In the genomic region with DNA sequence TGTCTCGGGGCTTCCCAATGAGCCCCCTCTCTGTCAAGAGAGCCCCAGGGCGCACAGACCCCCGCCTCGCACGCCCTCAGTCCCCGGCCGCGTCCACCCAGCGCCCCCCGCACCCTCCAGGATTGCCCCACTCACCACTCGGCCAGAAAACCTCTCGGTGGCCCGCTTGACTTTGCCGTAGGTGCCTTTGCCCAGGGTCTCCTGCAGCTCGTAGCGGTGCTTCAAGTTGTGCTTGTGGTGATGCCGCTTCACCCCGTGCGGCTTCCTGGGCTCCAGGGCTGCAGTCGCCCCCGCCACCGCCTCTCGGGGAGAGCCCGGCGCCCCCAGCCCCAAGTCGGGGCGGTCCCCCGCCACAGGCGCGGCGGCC, we compare ENCODE assay signal across 8 cellular contexts. TPM values are rescaled to one million over a fixed set of nuclear protein-coding genes. Genes with fewer than 3 reads are reported as not detected.
DNase-seq lines count a peak whose midpoint lies in the region; ATAC-seq, FAIRE-seq and TF ChIP-seq lines count a peak whose summit lies in the region.

No MANE protein-coding gene starts in this region.

- no peaks in the 10 kb centered on the region for H3K36me3 Mint-ChIP-seq in CD14-positive monocyte
- H3K36me3 Mint-ChIP-seq in natural killer cell treated with Interleukin-12 subunit alpha and Interleukin-12 subunit beta and Interleukin-15 and Interleukin-18, amount 100 ng/mL, for 72 hours, result peaks cover 8% of the 10 kb centered on the region

- peaks cover 0 to 7% (median 0%) of the 10 kb centered on the region in 4 experiments; a peak in 1 of 7 replicates for H3K27me3 ChIP-seq in H1 (replicated peaks in 1 of 4; ENCODE audit: control insufficient read depth in 3 of 4, extremely low read depth in 1 of 4, insufficient read depth in 3 of 4, low read length in 3 of 4)

- TF ChIP-seq RAD21 in H1 (IDR thresholded peaks at IDR 0.05 in 1 of 2, conservative IDR thresholded peaks at IDR 0.05 in 1 of 2; ENCODE audit: low read depth in 2 of 2, low read length in 2 of 2), result no peak

- peak overlapping the region; percentile 85 for H4K8ac ChIP-seq in H1 (ENCODE audit: extremely low read depth, insufficient read depth, low read length)

- H3K9ac ChIP-seq in H1 (replicated peaks in 1 of 4; ENCODE audit: extremely low read depth in 1 of 4, low read depth in 3 of 4, low read length in 3 of 4), result peak overlapping the region; percentile 46 to 94 (median 81); a peak in 6 of 7 replicates

- 0 out of 2 replicates have a peak overlapping the region, but pooled peaks have one; percentile 25 for H2BK5ac ChIP-seq in H1 (ENCODE audit: low read depth, low read length)

- H3K9me3 Mint-ChIP-seq in CD14-positive monocyte, result peaks cover 0 to 11% (median 5%) of the 10 kb centered on the region in 7 donors
- no peaks in the 10 kb centered on the region for H3K9me3 Mint-ChIP-seq in natural killer cell treated with Interleukin-12 subunit alpha and Interleukin-12 subunit beta and Interleukin-15 and Interleukin-18, amount 100 ng/mL, for 72 hours

- H3K23ac ChIP-seq in H1 (ENCODE audit: insufficient read length), result no peak overlapping the region

- no peak for FAIRE-seq in H1 (lab: Jason Lieb, UNC)

- WGBS in H1 (ENCODE audit: extremely low coverage in 1 of 2, insufficient coverage in 1 of 2, insufficient read length in 1 of 2, insufficient replicate concordance in 2 of 2, low coverage in 1 of 2, low lambda C conversion rate in 2 of 2, missing lambda C conversion rate in 1 of 2), 2 experiments, result 0% methylated on average over 19 of the region's 31 CpGs; no CpG with 5 or more reads in 1 of the 2 experiments

- no peaks in the 10 kb centered on the region for H4K20me1 ChIP-seq in H1 (replicated peaks in 1 of 2; ENCODE audit: control insufficient read depth in 1 of 2, insufficient read depth in 2 of 2, low read length in 2 of 2)

- peak overlapping the region; percentile 87 to 88 for H3K4me2 ChIP-seq in H1 (ENCODE audit: insufficient read depth in 1 of 2, low read depth in 2 of 2, low read length in 2 of 2)

- peaks cover 0 to 71% of the 10 kb centered on the region in 2 experiments; a peak in 2 of 4 replicates for H3K79me2 ChIP-seq in H1 (ENCODE audit: control insufficient read depth in 1 of 2, insufficient read depth in 2 of 2, low read length in 2 of 2)

- no peaks in the 10 kb centered on the region for H3K36me3 ChIP-seq in H1 (ENCODE audit: control insufficient read depth in 2 of 4, insufficient read depth in 4 of 4, low read length in 3 of 4)

- no peak overlapping the region for H3K4ac ChIP-seq in H1 (replicated peaks; ENCODE audit: insufficient read length, low read depth, low read length)

- no peak for TF ChIP-seq CTCF in CD14-positive monocyte (IDR thresholded peaks at IDR 0.05)
- no peak for TF ChIP-seq CTCF in H1 (IDR thresholded peaks at IDR 0.05; ENCODE audit: control extremely low read depth in 1 of 3, insufficient read depth in 1 of 3, low read depth in 1 of 3, low read length in 3 of 3)

- H2BK15ac ChIP-seq in H1 (ENCODE audit: low read length), result peak overlapping the region; percentile 6; the same call in 1 of the 2 replicates

- no peak overlapping the region for H3K14ac ChIP-seq in H1 (ENCODE audit: insufficient read length)

- H3K4me3 Mint-ChIP-seq in CD14-positive monocyte, result peak overlapping the region; percentile 21 to 76
- peak overlapping the region; percentile 84 for H3K4me3 Mint-ChIP-seq in natural killer cell treated with Interleukin-12 subunit alpha and Interleukin-12 subunit beta and Interleukin-15 and Interleukin-18, amount 100 ng/mL, for 72 hours

- no peak overlapping the region for H2BK20ac ChIP-seq in H1 (ENCODE audit: low read length)

- intact Hi-C loops in CD14-positive monocyte (cut with micrococcal nuclease), result loop anchor here in 1 of 2 donors (10.0 kb wide), 1 partner anchor 433 kb away; no protein-coding TSS in a partner anchor

- no peak overlapping the region for H2BK120ac ChIP-seq in H1 (replicated peaks; ENCODE audit: low read depth, low read length)

- H3K9me3 ChIP-seq in H1 (ENCODE audit: insufficient read depth in 2 of 2, low read depth in 1 of 2, low read length in 1 of 2), result no peaks in the 10 kb centered on the region

- peaks cover 5% of the 10 kb centered on the region for H3K4me1 Mint-ChIP-seq in CD14-positive monocyte
- H3K4me1 Mint-ChIP-seq in natural killer cell treated with Interleukin-12 subunit alpha and Interleukin-12 subunit beta and Interleukin-15 and Interleukin-18, amount 100 ng/mL, for 72 hours (ENCODE audit: low read depth in 2 of 2), result peaks cover 16 to 45% of the 10 kb centered on the region in 2 donors

- no peak overlapping the region for H2BK12ac ChIP-seq in H1 (ENCODE audit: low read depth, low read length)

- no peak for TF ChIP-seq EP300 in H1 (IDR thresholded peaks at IDR 0.05; ENCODE audit: borderline replicate concordance in 1 of 2, low read depth in 2 of 2, low read length in 2 of 2)

- H2AFZ ChIP-seq in H1 (ENCODE audit: low read length), result no peak overlapping the region

- peak in 1 of 2 donors; percentile 6 for ATAC-seq in natural killer cell treated with Interleukin-12 subunit alpha and Interleukin-12 subunit beta and Interleukin-15 and Interleukin-18, amount 100 ng/mL, for 72 hours
- ATAC-seq in GM18907 (IDR thresholded peaks at IDR 0.05; ENCODE audit: unreplicated experiment), result no peak
- no peak for ATAC-seq in GM18870 (IDR thresholded peaks at IDR 0.05; ENCODE audit: unreplicated experiment)

- 0 out of 2 replicates have a peak overlapping the region, but pooled peaks have one; percentile 88 for H3K27ac ChIP-seq in H1 (ENCODE audit: low read depth, low read length)

- no peak overlapping the region for H4K91ac ChIP-seq in H1 (replicated peaks; ENCODE audit: insufficient read length, low read length)

- no peak for TF ChIP-seq POLR2A in H1 (IDR thresholded peaks at IDR 0.05; ENCODE audit: control extremely low read depth in 1 of 2, low read depth in 2 of 2, low read length in 2 of 2)

- peak overlapping the region; percentile 76 to 80 (median 78) for H3K4me3 ChIP-seq in H1 (ENCODE audit: extremely low read depth in 1 of 4, insufficient read depth in 2 of 4, low read depth in 3 of 4, low read length in 4 of 4)

- H4K5ac ChIP-seq in H1 (ENCODE audit: insufficient read length, low read depth, low read length), result no peak overlapping the region

- POLR2A ChIA-PET in H1 (lab: Charles Lee; ENCODE audit: partially characterized antibody), result interaction anchor here (0.5 to 3.1 kb wide), 14 partner anchors 9 to 432 kb away, joined by 3 to 27 read pairs (median 4); no protein-coding TSS in a partner anchor

- peaks cover 16% of the 10 kb centered on the region for H3K23me2 ChIP-seq in H1 (ENCODE audit: low read depth, low read length)

- peaks cover 7% of the 10 kb centered on the region; the same call in 1 of the 2 replicates for H3K79me1 ChIP-seq in H1 (ENCODE audit: low read depth, low read length)

- peak overlapping the region; percentile 48; the same call in 1 of the 2 replicates for H3K18ac ChIP-seq in H1 (ENCODE audit: extremely low read depth, low read length)

- no peak overlapping the region for H2AK5ac ChIP-seq in H1 (ENCODE audit: low read depth, low read length)

- CTCF ChIA-PET in H1 (lab: Charles Lee; ENCODE audit: partially characterized antibody), result interaction anchor here (0.6 to 6.5 kb wide), 7 partner anchors 10 to 707 kb away, joined by 3 to 60 read pairs (median 4); no protein-coding TSS in a partner anchor

- H3K56ac ChIP-seq in H1 (replicated peaks; ENCODE audit: insufficient read length, low read depth, low read length), result no peak overlapping the region

- H3K4me1 ChIP-seq in H1 (replicated peaks in 1 of 4; ENCODE audit: control insufficient read depth in 3 of 4, insufficient read depth in 4 of 4, low read length in 3 of 4), result peaks cover 19 to 47% (median 33%) of the 10 kb centered on the region in 4 experiments

- no peak overlapping the region for H3K27ac Mint-ChIP-seq in CD14-positive monocyte
- no peak overlapping the region for H3K27ac Mint-ChIP-seq in natural killer cell treated with Interleukin-12 subunit alpha and Interleukin-12 subunit beta and Interleukin-15 and Interleukin-18, amount 100 ng/mL, for 72 hours

- DNase-seq in CD14-positive monocyte (ENCODE audit: low spot score), result no peak
- peak; percentile 21 for DNase-seq in NCI-H345 (lab: John Stamatoyannopoulos, UW)
- no peak for DNase-seq in H1 (ENCODE audit: low read depth in 1 of 2, low spot score in 2 of 2)
- no peak for DNase-seq in natural killer cell treated with Interleukin-12 subunit alpha and Interleukin-12 subunit beta and Interleukin-15 and Interleukin-18, amount 100 ng/mL, for 72 hours (ENCODE audit: low spot score)
- DNase-seq in LoVo (ENCODE audit: low spot score), result no peak
- no peak for DNase-seq in midbrain (lab: John Stamatoyannopoulos, UW)

- peaks cover 64 to 85% (median 71%) of the 10 kb centered on the region in 3 donors for H3K27me3 Mint-ChIP-seq in CD14-positive monocyte (ENCODE audit: low read depth in 3 of 3)
- H3K27me3 Mint-ChIP-seq in natural killer cell treated with Interleukin-12 subunit alpha and Interleukin-12 subunit beta and Interleukin-15 and Interleukin-18, amount 100 ng/mL, for 72 hours, result peaks cover 46 to 63% of the 10 kb centered on the region in 2 donors

TF ChIP-seq in H1, 55 proteins besides CTCF, POLR2A, EP300 and RAD21:
- TF ChIP-seq CBX8 (IDR thresholded peaks at IDR 0.05; ENCODE audit: borderline replicate concordance, low read depth, low read length) (no peak), KDM4A (IDR thresholded peaks at IDR 0.05; ENCODE audit: low read depth, low read length, severe bottlenecking) (no peak), CBX5 (IDR thresholded peaks at IDR 0.05; ENCODE audit: low read depth, low read length) (no peak), HDAC6 (IDR thresholded peaks at IDR 0.05; ENCODE audit: low read depth, low read length) (no peak)
- TF ChIP-seq, protein P1, sequence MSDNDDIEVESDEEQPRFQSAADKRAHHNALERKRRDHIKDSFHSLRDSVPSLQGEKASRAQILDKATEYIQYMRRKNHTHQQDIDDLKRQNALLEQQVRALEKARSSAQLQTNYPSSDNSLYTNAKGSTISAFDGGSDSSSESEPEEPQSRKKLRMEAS (IDR thresholded peaks at IDR 0.05), result no peak

RNA-seq across cellular contexts. Expression of a gene that starts 0.5 kb away (rescaled TPM):
- not detected for polyA plus RNA-seq in CD14-positive monocyte
- 18.2 and 18.9 TPM in 2 replicates for total RNA-seq in H1 (2021; fragmentation: NEBNext Ultra II Directional; extraction: Animal tissue kit (Norgen Biotek cat#: 25700))
- polyA plus RNA-seq in H1 (2011; rRNA removed), result 6.7 and 7.7 TPM in 2 replicates
- 7.7 TPM for polyA plus RNA-seq in H1 (2011; cell fraction: cytosol; rRNA removed)
- 13.5 TPM for polyA plus RNA-seq in H1 (2011; cell fraction: nucleus; rRNA removed)
- polyA plus RNA-seq in H1 (2012, experiment 1 of 2), result 6.6 to 13.0 TPM (median 9.9 TPM) in 4 replicates
- polyA plus RNA-seq in H1 (2012, experiment 2 of 2), result 4.0 TPM
- 6.9 TPM for polyA plus RNA-seq in H1 (2013, experiment 1 of 2)
- polyA plus RNA-seq in H1 (2013, experiment 2 of 2), result 6.9 TPM
- polyA minus RNA-seq in H1 (2011; rRNA and poly(A)+ RNA removed), result 21.4 and 22.7 TPM in 2 replicates
- polyA minus RNA-seq in H1 (2011; cell fraction: cytosol; rRNA and poly(A)+ RNA removed), result 12.1 TPM
- polyA minus RNA-seq in H1 (2011; cell fraction: nucleus; rRNA and poly(A)+ RNA removed), result 14.6 TPM
- 1 to 10 TPM in 1 of 2 donors, under 1 TPM in 1; 0.05 to 1.6 TPM for total RNA-seq in natural killer cell treated with Interleukin-12 subunit alpha and Interleukin-12 subunit beta and Interleukin-15 and Interleukin-18, amount 100 ng/mL, for 72 hours
